22 cellular contexts compared by ENCODE assay signal in genomic region chr19:38105574-38105973, GRCh38.
"Had no signal": no experiment of that assay in that cellular context is flagged by ENCODE, and none has a peak within 500 bp of the region (broad histone marks: within the 10 kb centered on the region; RNA-seq: fewer than 3 reads in every experiment).

No MANE protein-coding gene starts in this region.

- H3K9me3 ChIP-seq: colonic mucosa, esophagus squamous epithelium, gastrocnemius medialis, heart right ventricle, left lung, lower lobe of right lung had no signal

- H3K4me1 ChIP-seq: colonic mucosa, gastrocnemius medialis, heart right ventricle, left lung, lower lobe of right lung had no signal

- ATAC-seq: effector memory CD8-positive, alpha-beta T cell; esophagus mucosa; gastrocnemius medialis; heart right ventricle; left cardiac atrium; left lung; left ventricle myocardium superior; lower lobe of right lung; naive thymus-derived CD4-positive, alpha-beta T cell had no signal

- H3K27ac ChIP-seq: colonic mucosa, epithelial cell of prostate, esophagus squamous epithelium, gastrocnemius medialis, heart right ventricle, left lung, lower lobe of right lung had no signal

- H3K27me3 Mint-ChIP-seq: dendritic cell treated with granulocyte-macrophage colony-stimulating factor and Interleukin-4, amounts not matched to agents 40 ng/mL and 50 ng/mL, for 4 days; effector memory CD8-positive, alpha-beta T cell; naive thymus-derived CD4-positive, alpha-beta T cell had no signal

- H3K4me1 Mint-ChIP-seq: endodermal cell; naive thymus-derived CD4-positive, alpha-beta T cell had no signal

- H3K4me3 Mint-ChIP-seq: dendritic cell treated with granulocyte-macrophage colony-stimulating factor and Interleukin-4, amounts not matched to agents 40 ng/mL and 50 ng/mL, for 4 days; effector memory CD8-positive, alpha-beta T cell; endodermal cell; naive thymus-derived CD4-positive, alpha-beta T cell had no signal

- H3K4me3 ChIP-seq: colonic mucosa, esophagus squamous epithelium, gastrocnemius medialis, heart right ventricle, left lung, lower lobe of right lung had no signal

- H3K9me3 Mint-ChIP-seq: dendritic cell treated with granulocyte-macrophage colony-stimulating factor and Interleukin-4, amounts not matched to agents 40 ng/mL and 50 ng/mL, for 4 days; effector memory CD8-positive, alpha-beta T cell; endodermal cell had no signal

- H3K27ac Mint-ChIP-seq: dendritic cell treated with granulocyte-macrophage colony-stimulating factor and Interleukin-4, amounts not matched to agents 40 ng/mL and 50 ng/mL, for 4 days; endodermal cell; naive thymus-derived CD4-positive, alpha-beta T cell had no signal

- H3K27me3 ChIP-seq: colonic mucosa, esophagus squamous epithelium, gastrocnemius medialis, heart right ventricle, left lung had no signal

- H3K36me3 ChIP-seq: colonic mucosa had no signal

- DNase-seq: colonic mucosa; cortex of kidney; effector CD8-positive, alpha-beta T cell; effector memory CD8-positive, alpha-beta T cell; endodermal cell; erythroblast; esophagus squamous epithelium; foreskin melanocyte; gastrocnemius medialis; glutamatergic neuron; head of caudate nucleus; heart right ventricle; left cardiac atrium; left lung; left ventricle myocardium superior; lower lobe of right lung; mesendoderm; midbrain; naive thymus-derived CD4-positive, alpha-beta T cell had no signal
